ENCODE assay signal across 12 cellular contexts in the genomic region with DNA sequence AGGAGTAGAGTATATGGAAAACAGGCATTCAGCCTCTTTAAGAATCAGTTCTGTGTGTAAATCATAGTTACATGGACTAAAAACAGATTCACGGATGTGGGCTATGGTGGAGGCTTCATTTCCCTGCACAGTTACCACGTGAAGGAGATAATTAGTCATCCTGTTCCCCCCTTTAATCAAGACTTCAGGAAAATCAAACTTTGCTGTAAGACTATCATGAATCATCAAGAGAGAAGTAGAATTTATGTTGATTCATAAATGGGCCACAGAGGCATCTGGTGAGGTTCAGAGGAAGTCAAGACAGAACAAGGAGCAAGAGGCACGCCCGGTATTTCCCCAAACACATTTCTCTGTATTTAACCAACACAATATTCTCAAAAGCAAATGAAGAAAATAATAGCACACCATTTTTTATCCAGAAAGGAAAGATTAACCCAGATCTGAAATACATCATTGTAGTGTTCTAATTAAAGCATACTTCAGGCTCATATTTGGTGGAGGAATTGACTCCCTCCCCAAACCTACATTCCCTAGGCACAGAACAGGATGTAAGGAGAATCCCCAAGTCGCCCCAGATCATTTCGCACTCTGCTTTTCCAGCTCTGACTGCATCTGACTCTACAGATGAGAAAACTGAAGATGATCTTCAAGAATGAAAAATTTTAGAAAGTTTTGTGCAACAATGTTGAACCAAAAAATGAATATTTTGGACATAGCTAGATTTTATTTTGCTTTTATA.
DNase-seq lines count a peak whose midpoint lies in the region; TF ChIP-seq lines count a peak whose summit lies in the region.
"Had no signal": no experiment of that assay in that cellular context is flagged by ENCODE, and none has a peak within 500 bp of the region (broad histone marks: within the 10 kb centered on the region; RNA-seq: fewer than 3 reads in every experiment).

No MANE protein-coding gene starts in this region.

- H3K27me3 Mint-ChIP-seq in neural progenitor cell (ENCODE audit: insufficient read depth, low read depth), result peaks cover 2% of the 10 kb centered on the region
- H3K27me3 Mint-ChIP-seq: brain had no signal

- H2AFZ ChIP-seq in osteoblast (ENCODE audit: low read length) (no peak overlapping the region), neural progenitor cell (replicated peaks) (no peak overlapping the region)

- H3K4me1 ChIP-seq in osteoblast (ENCODE audit: insufficient read depth, low read length), result peaks cover 36% of the 10 kb centered on the region
- H3K4me1 ChIP-seq in neural progenitor cell, result no peaks in the 10 kb centered on the region

- H3K4me1 Mint-ChIP-seq in neural progenitor cell, result no peaks in the 10 kb centered on the region

- no peak overlapping the region for H3K4me3 Mint-ChIP-seq in neural progenitor cell
- H3K4me3 Mint-ChIP-seq: brain had no signal

- H3K9me3 Mint-ChIP-seq in neural progenitor cell, result no peaks in the 10 kb centered on the region

- H3F3A ChIP-seq in neural progenitor cell (ENCODE audit: low read depth), result no peaks in the 10 kb centered on the region

- DNase-seq in Daoy (ENCODE audit: low read depth) (peak; percentile 58), HT1080 (ENCODE audit: low read depth) (peak; percentile 87), choroid plexus epithelial cell (ENCODE audit: low read depth) (peak; percentile 94), osteoblast (ENCODE audit: insufficient read length, low spot score, missing footprints) (peak; percentile 76), hypothalamus (lab: John Stamatoyannopoulos, UW) (no peak), NCI-H1436 treated with DMSO at 0.1 percent for 48 hours (lab: John Stamatoyannopoulos, UW) (no peak), NCI-H82 treated with DMSO at 0.1 percent for 48 hours (lab: John Stamatoyannopoulos, UW; ENCODE audit: unreplicated experiment) (no peak), neural progenitor cell (ENCODE audit: low spot score) (no peak)
- DNase-seq: activated CD4-positive, alpha-beta T cell treated with anti-CD3 and anti-CD28 coated beads for 4 hours; GDM1; testis had no signal

- H3K4me3 ChIP-seq in choroid plexus epithelial cell (ENCODE audit: low read depth, low read length) (no peak overlapping the region), osteoblast (ENCODE audit: insufficient read depth, low read length) (no peak overlapping the region), neural progenitor cell (no peak overlapping the region)
- H3K4me3 ChIP-seq: testis had no signal

- H3K4me2 ChIP-seq in osteoblast (ENCODE audit: insufficient read depth, low read length) (peak overlapping the region; percentile 33), neural progenitor cell (no peak overlapping the region)

- peak overlapping the region; percentile 59 for H3K27ac ChIP-seq in osteoblast (ENCODE audit: low read depth, low read length)
- no peak overlapping the region for H3K27ac ChIP-seq in neural progenitor cell
- H3K27ac ChIP-seq: testis had no signal

- H3K9ac ChIP-seq in neural progenitor cell, result no peak overlapping the region

- no peak overlapping the region for H3K27ac Mint-ChIP-seq in neural progenitor cell

- no peaks in the 10 kb centered on the region for H3K79me2 ChIP-seq in osteoblast (ENCODE audit: insufficient read depth, low read length)
- no peaks in the 10 kb centered on the region for H3K79me2 ChIP-seq in neural progenitor cell (ENCODE audit: low read depth)

- TF ChIP-seq CTCF in choroid plexus epithelial cell (conservative IDR thresholded peaks at IDR 0.05; ENCODE audit: low read depth, low read length) (no peak), osteoblast (IDR thresholded peaks at IDR 0.05; ENCODE audit: extremely low read depth, low read depth, low read length) (no peak), neural progenitor cell (IDR thresholded peaks at IDR 0.05) (no peak)

- H3K27me3 ChIP-seq in osteoblast (ENCODE audit: insufficient read depth, low read length) (no peaks in the 10 kb centered on the region), neural progenitor cell (no peaks in the 10 kb centered on the region)
- H3K27me3 ChIP-seq: testis had no signal

- H3K36me3 ChIP-seq in osteoblast (ENCODE audit: insufficient read depth, low read length) (no peaks in the 10 kb centered on the region), neural progenitor cell (no peaks in the 10 kb centered on the region)

- no peaks in the 10 kb centered on the region for H3K9me3 ChIP-seq in osteoblast (ENCODE audit: low read depth, low read length)
- no peaks in the 10 kb centered on the region for H3K9me3 ChIP-seq in neural progenitor cell (ENCODE audit: low read depth)
- H3K9me3 ChIP-seq: testis had no signal

- no peaks in the 10 kb centered on the region for H3K36me3 Mint-ChIP-seq in neural progenitor cell
- H3K36me3 Mint-ChIP-seq: brain had no signal

- H4K20me1 ChIP-seq in osteoblast (ENCODE audit: insufficient read depth, low read length) (no peaks in the 10 kb centered on the region), neural progenitor cell (ENCODE audit: low read depth) (no peaks in the 10 kb centered on the region)

Comparison
In these comparisons a context has a peak if more than half of its experiments do, and no peak if none do; other contexts are left out.
1. DNase-seq: peak in Daoy (single experiment), HT1080 (single experiment), choroid plexus epithelial cell (single experiment) and osteoblast (single experiment); none in hypothalamus (0 of 51), NCI-H1436 treated with DMSO at 0.1 percent for 48 hours (single experiment), NCI-H82 treated with DMSO at 0.1 percent for 48 hours (single experiment) and neural progenitor cell (single experiment).